28 cellular contexts compared by ENCODE assay signal in genomic region chr20:18590163-18590562, GRCh38. TPM values are rescaled to one million over a fixed set of nuclear protein-coding genes. Genes with fewer than 3 reads are reported as not detected.
DNase-seq lines count a peak whose midpoint lies in the region; ATAC-seq, FAIRE-seq and TF ChIP-seq lines count a peak whose summit lies in the region.
"Had no signal": no experiment of that assay in that cellular context is flagged by ENCODE, and none has a peak within 500 bp of the region (broad histone marks: within the 10 kb centered on the region; RNA-seq: fewer than 3 reads in every experiment).

No MANE protein-coding gene starts in this region.

- no peak overlapping the region for H2BK20ac ChIP-seq in H1 (ENCODE audit: low read length)

- H3K56ac ChIP-seq in H1 (replicated peaks; ENCODE audit: insufficient read length, low read depth, low read length) = no peak overlapping the region

- H2BK15ac ChIP-seq in H1 (ENCODE audit: low read length) = peak overlapping the region; percentile 81; the same call in 1 of the 2 replicates

- H3K9ac ChIP-seq in PC-3 (ENCODE audit: low read length) (no peak overlapping the region), H1 (replicated peaks in 1 of 4; ENCODE audit: extremely low read depth in 1 of 4, low read depth in 3 of 4, low read length in 3 of 4) (no peak overlapping the region)
- H3K9ac ChIP-seq: KMS-11 had no signal

- CTCF ChIA-PET in PC-3 (lab: Charles Lee) = no interaction called here
- CTCF ChIA-PET in H1 (lab: Charles Lee; ENCODE audit: partially characterized antibody) = interaction anchor here (0.8 kb wide), 1 partner anchor 204 kb away, joined by 3 read pairs; no protein-coding TSS in a partner anchor

- POLR2A ChIA-PET in PC-3 (lab: Charles Lee; ENCODE audit: unreplicated experiment) (no interaction called here), H1 (lab: Charles Lee; ENCODE audit: partially characterized antibody) (no interaction called here)

- TF ChIP-seq RAD21 in H1 (IDR thresholded peaks at IDR 0.05 in 1 of 2, conservative IDR thresholded peaks at IDR 0.05 in 1 of 2; ENCODE audit: low read depth in 2 of 2, low read length in 2 of 2) = no peak

- H3K4me1 ChIP-seq in PC-3 (ENCODE audit: insufficient read depth, low read length) (peaks cover 14% of the 10 kb centered on the region; the same call in 1 of the 2 replicates), H1 (replicated peaks in 1 of 4; ENCODE audit: control insufficient read depth in 3 of 4, insufficient read depth in 4 of 4, low read length in 3 of 4) (peaks cover 3 to 7% (median 4%) of the 10 kb centered on the region in 4 experiments; a peak in 5 of 7 replicates)
- H3K4me1 ChIP-seq: BE2C had no signal

- ATAC-seq in PC-3 (no peak), GM18502 (IDR thresholded peaks at IDR 0.05; ENCODE audit: poor library complexity, unreplicated experiment) (no peak)
- no peak for ATAC-seq in stimulated activated memory B cell treated with anti-CD40 and anti-IgM and Interleukin-4, amounts not matched to agents 10 μg/mL and 1 μg/mL and 100 μg/mL, for 72 hours

- H3K4ac ChIP-seq in H1 (replicated peaks; ENCODE audit: insufficient read length, low read depth, low read length) = no peak overlapping the region

- no peak overlapping the region for H3K4me3 ChIP-seq in PC-3 (ENCODE audit: low read length)
- H3K4me3 ChIP-seq in H1 (ENCODE audit: extremely low read depth in 1 of 4, insufficient read depth in 2 of 4, low read depth in 3 of 4, low read length in 4 of 4) = no peak overlapping the region; a peak in 1 of 8 replicates
- H3K4me3 ChIP-seq: lung, right atrium auricular region, upper lobe of left lung had no signal

- no peak overlapping the region for H3K14ac ChIP-seq in H1 (ENCODE audit: insufficient read length)

- no peak for TF ChIP-seq EP300 in H1 (IDR thresholded peaks at IDR 0.05; ENCODE audit: borderline replicate concordance in 1 of 2, low read depth in 2 of 2, low read length in 2 of 2)

- H3K4me3 Mint-ChIP-seq in stimulated activated memory B cell treated with anti-CD40 and anti-IgM and Interleukin-4, amounts not matched to agents 10 μg/mL and 1 μg/mL and 100 μg/mL, for 72 hours = no peak overlapping the region
- H3K4me3 Mint-ChIP-seq in activated T-cell treated with anti-CD3 and anti-CD28 coated beads, Interleukin-2, amount 50 U/mL, for 24 hours = no peak overlapping the region

- WGBS in H1 (ENCODE audit: extremely low coverage in 1 of 2, insufficient coverage in 1 of 2, insufficient read length in 1 of 2, insufficient replicate concordance in 2 of 2, low coverage in 1 of 2, low lambda C conversion rate in 2 of 2, missing lambda C conversion rate in 1 of 2), 2 experiments = 78% methylated on average over 5 of the region's 5 CpGs; no CpG with 5 or more reads in 1 of the 2 experiments

- H3K27me3 ChIP-seq in PC-3 (ENCODE audit: low read length) (no peaks in the 10 kb centered on the region), H1 (replicated peaks in 1 of 4; ENCODE audit: control insufficient read depth in 3 of 4, extremely low read depth in 1 of 4, insufficient read depth in 3 of 4, low read length in 3 of 4) (no peaks in the 10 kb centered on the region)
- H3K27me3 ChIP-seq: BE2C, right atrium auricular region, upper lobe of left lung had no signal

- DNase-seq in NCI-H82 (lab: John Stamatoyannopoulos, UW) (peak; percentile 13), NCI-H82 treated with DMSO at 0.1 percent for 48 hours (lab: John Stamatoyannopoulos, UW; ENCODE audit: unreplicated experiment) (no peak), PC-3 (no peak), H1 (ENCODE audit: low read depth in 1 of 2, low spot score in 2 of 2) (no peak), retina (no peak)
- no peak for DNase-seq in activated T-cell treated with anti-CD3 and anti-CD28 coated beads, Interleukin-2, amount 50 U/mL, for 24 hours
- DNase-seq: activated CD4-positive, alpha-beta memory T cell treated with anti-CD3 and anti-CD28 coated beads, Interleukin-2, amount 10 ng/mL, durations not matched to agents 7 days and 5 days; activated CD4-positive, CD25-positive, alpha-beta regulatory T cell; activated naive CD4-positive, alpha-beta T cell; activated T-cell treated with anti-CD3 and anti-CD28 coated beads for 4 hours; amniotic stem cell; BE2C; cortex of kidney; endodermal cell; MV-4-11; NCI-H1694; NCI-H774; RPMI8226; stimulated activated CD4-positive, alpha-beta T cell treated with anti-CD3 and anti-CD28 coated beads, Interleukin-4, amount 100 ng/mL, for 4 hours; T-helper 9 cell; upper lobe of left lung had no signal

- no peak overlapping the region for H3K23ac ChIP-seq in H1 (ENCODE audit: insufficient read length)

- no peaks in the 10 kb centered on the region for H3F3A ChIP-seq in PC-3 (ENCODE audit: low read length, unreplicated experiment)

- H2BK5ac ChIP-seq in H1 (ENCODE audit: low read depth, low read length) = no peak overlapping the region

- H3K18ac ChIP-seq in H1 (ENCODE audit: extremely low read depth, low read length) = no peak overlapping the region

- H3K4me2 ChIP-seq in PC-3 (ENCODE audit: low read length) (peak overlapping the region; percentile 88; the same call in 1 of the 2 replicates), H1 (ENCODE audit: insufficient read depth in 1 of 2, low read depth in 2 of 2, low read length in 2 of 2) (peak overlapping the region in 1 of 2 experiments; percentile 23; a peak in 1 of 4 replicates)
- H3K4me2 ChIP-seq: KMS-11 had no signal

- H4K5ac ChIP-seq in H1 (ENCODE audit: insufficient read length, low read depth, low read length) = no peak overlapping the region

- H2BK12ac ChIP-seq in H1 (ENCODE audit: low read depth, low read length) = 0 out of 2 replicates have a peak overlapping the region, but pooled peaks have one; percentile 55

- H3K79me1 ChIP-seq in H1 (ENCODE audit: low read depth, low read length) = no peaks in the 10 kb centered on the region; the same call in 1 of the 2 replicates

- peaks cover 3% of the 10 kb centered on the region; the same call in 1 of the 2 replicates for H3K23me2 ChIP-seq in H1 (ENCODE audit: low read depth, low read length)

- H2AFZ ChIP-seq in PC-3 (ENCODE audit: low read length) (no peak overlapping the region), H1 (ENCODE audit: low read length) (no peak overlapping the region)

- no peak overlapping the region for H4K91ac ChIP-seq in H1 (replicated peaks; ENCODE audit: insufficient read length, low read length)

- peaks cover 42% of the 10 kb centered on the region for H3K79me2 ChIP-seq in PC-3 (ENCODE audit: low read length)
- H3K79me2 ChIP-seq in H1 (ENCODE audit: control insufficient read depth in 1 of 2, insufficient read depth in 2 of 2, low read length in 2 of 2) = peaks cover 0 to 32% of the 10 kb centered on the region in 2 experiments; a peak in 2 of 4 replicates

- BruUV-seq in PC-3 (replicated peaks; lab: Mats Ljungman, UMichigan) = no TSS peak

- peaks cover 36% of the 10 kb centered on the region for H3K4me1 Mint-ChIP-seq in stimulated activated memory B cell treated with anti-CD40 and anti-IgM and Interleukin-4, amounts not matched to agents 10 μg/mL and 1 μg/mL and 100 μg/mL, for 72 hours
- H3K4me1 Mint-ChIP-seq in activated T-cell treated with anti-CD3 and anti-CD28 coated beads, Interleukin-2, amount 50 U/mL, for 24 hours (ENCODE audit: low read depth) = peaks cover 30% of the 10 kb centered on the region

- peaks cover 6% of the 10 kb centered on the region for H3K36me3 Mint-ChIP-seq in stimulated activated memory B cell treated with anti-CD40 and anti-IgM and Interleukin-4, amounts not matched to agents 10 μg/mL and 1 μg/mL and 100 μg/mL, for 72 hours
- H3K36me3 Mint-ChIP-seq in activated T-cell treated with anti-CD3 and anti-CD28 coated beads, Interleukin-2, amount 50 U/mL, for 24 hours (ENCODE audit: low read depth) = peaks cover 21% of the 10 kb centered on the region

- H3K36me3 ChIP-seq in PC-3 (ENCODE audit: low read depth, low read length) (no peaks in the 10 kb centered on the region), H1 (ENCODE audit: control insufficient read depth in 2 of 4, insufficient read depth in 4 of 4, low read length in 3 of 4) (no peaks in the 10 kb centered on the region)

- peak overlapping the region; percentile 73 for H3K27ac Mint-ChIP-seq in stimulated activated memory B cell treated with anti-CD40 and anti-IgM and Interleukin-4, amounts not matched to agents 10 μg/mL and 1 μg/mL and 100 μg/mL, for 72 hours
- H3K27ac Mint-ChIP-seq in activated T-cell treated with anti-CD3 and anti-CD28 coated beads, Interleukin-2, amount 50 U/mL, for 24 hours = no peak overlapping the region
- H3K27ac Mint-ChIP-seq: activated CD4-positive, alpha-beta memory T cell treated with anti-CD3 and anti-CD28 coated beads, Interleukin-2, amount 10 ng/mL, durations not matched to agents 7 days and 5 days; endodermal cell had no signal

- intact Hi-C loops in PC-3 (cut with micrococcal nuclease) = no loop called here

- peak overlapping the region; percentile 54 for H2BK120ac ChIP-seq in H1 (replicated peaks; ENCODE audit: low read depth, low read length)

- no peaks in the 10 kb centered on the region for H3K9me2 ChIP-seq in PC-3 (replicated peaks; ENCODE audit: low read length)

- H4K8ac ChIP-seq in H1 (ENCODE audit: extremely low read depth, insufficient read depth, low read length) = no peak overlapping the region

- H3K9me3 ChIP-seq in PC-3 (ENCODE audit: low read length) (no peaks in the 10 kb centered on the region), H1 (ENCODE audit: insufficient read depth in 2 of 2, low read depth in 1 of 2, low read length in 1 of 2) (no peaks in the 10 kb centered on the region)
- H3K9me3 ChIP-seq: BE2C, right atrium auricular region, upper lobe of left lung had no signal

- H3K27me3 Mint-ChIP-seq in stimulated activated memory B cell treated with anti-CD40 and anti-IgM and Interleukin-4, amounts not matched to agents 10 μg/mL and 1 μg/mL and 100 μg/mL, for 72 hours = no peaks in the 10 kb centered on the region
- peaks cover 2% of the 10 kb centered on the region for H3K27me3 Mint-ChIP-seq in activated T-cell treated with anti-CD3 and anti-CD28 coated beads, Interleukin-2, amount 50 U/mL, for 24 hours
- H3K27me3 Mint-ChIP-seq: activated CD4-positive, alpha-beta memory T cell treated with anti-CD3 and anti-CD28 coated beads, Interleukin-2, amount 10 ng/mL, durations not matched to agents 7 days and 5 days had no signal

- H3K9me3 Mint-ChIP-seq in stimulated activated memory B cell treated with anti-CD40 and anti-IgM and Interleukin-4, amounts not matched to agents 10 μg/mL and 1 μg/mL and 100 μg/mL, for 72 hours = no peaks in the 10 kb centered on the region
- H3K9me3 Mint-ChIP-seq in activated T-cell treated with anti-CD3 and anti-CD28 coated beads, Interleukin-2, amount 50 U/mL, for 24 hours = no peaks in the 10 kb centered on the region
- H3K9me3 Mint-ChIP-seq: activated CD4-positive, alpha-beta memory T cell treated with anti-CD3 and anti-CD28 coated beads, Interleukin-2, amount 10 ng/mL, durations not matched to agents 7 days and 5 days; endodermal cell had no signal

- TF ChIP-seq POLR2A in H1 (IDR thresholded peaks at IDR 0.05; ENCODE audit: control extremely low read depth in 1 of 2, low read depth in 2 of 2, low read length in 2 of 2) = no peak

- H3K27ac ChIP-seq in PC-3 (ENCODE audit: low read length) (no peak overlapping the region), H1 (ENCODE audit: low read depth, low read length) (no peak overlapping the region)
- H3K27ac ChIP-seq: KMS-11, right atrium auricular region, upper lobe of left lung had no signal

- no peak overlapping the region for H2AK5ac ChIP-seq in H1 (ENCODE audit: low read depth, low read length)

- no peak for FAIRE-seq in H1 (lab: Jason Lieb, UNC)
- FAIRE-seq: bronchial epithelial cell, keratinocyte had no signal

- 0 out of 2 replicates have a peak, but pooled peaks cover 3% of the 10 kb centered on the region for H4K20me1 ChIP-seq in PC-3 (ENCODE audit: low read length)
- H4K20me1 ChIP-seq in H1 (replicated peaks in 1 of 2; ENCODE audit: control insufficient read depth in 1 of 2, insufficient read depth in 2 of 2, low read length in 2 of 2) = peaks cover 0 to 2% of the 10 kb centered on the region in 2 experiments

- no peak for TF ChIP-seq CTCF in PC-3 (conservative IDR thresholded peaks at IDR 0.05; ENCODE audit: low read depth, low read length)
- TF ChIP-seq CTCF in H1 (IDR thresholded peaks at IDR 0.05; ENCODE audit: control extremely low read depth in 1 of 3, insufficient read depth in 1 of 3, low read depth in 1 of 3, low read length in 3 of 3) = no peak

RNA-seq across cellular contexts. Expression of gene DTD1, which starts 2.3 kb away (rescaled TPM):
- 101 and 124 TPM in 2 replicates for total RNA-seq in PC-3 (2014; rRNA removed)
- total RNA-seq in H1 (2021; fragmentation: NEBNext Ultra II Directional; extraction: Animal tissue kit (Norgen Biotek cat#: 25700)) = 66.6 and 72.1 TPM in 2 replicates
- polyA plus RNA-seq in H1 (2011; rRNA removed) = 49.7 and 57.4 TPM in 2 replicates
- polyA plus RNA-seq in H1 (2011; cell fraction: cytosol; rRNA removed) = 80.0 TPM
- 33.4 TPM for polyA plus RNA-seq in H1 (2011; cell fraction: nucleus; rRNA removed)
- polyA plus RNA-seq in H1 (2012, experiment 1 of 2) = 77.2 to 88.5 TPM (median 79.3 TPM) in 4 replicates
- polyA plus RNA-seq in H1 (2012, experiment 2 of 2) = 47.0 TPM
- polyA plus RNA-seq in H1 (2013, experiment 1 of 2) = 61.8 TPM
- polyA plus RNA-seq in H1 (2013, experiment 2 of 2) = 65.6 TPM
- polyA minus RNA-seq in H1 (2011; rRNA and poly(A)+ RNA removed) = 24.6 and 31.0 TPM in 2 replicates
- polyA minus RNA-seq in H1 (2011; cell fraction: cytosol; rRNA and poly(A)+ RNA removed) = 20.8 TPM
- 25.4 TPM for polyA minus RNA-seq in H1 (2011; cell fraction: nucleus; rRNA and poly(A)+ RNA removed)

RNA-seq across cellular contexts. Expression of gene SMIM26, which starts 22.9 kb away (rescaled TPM):
- total RNA-seq in PC-3 (2014; rRNA removed) = 76.7 and 83.6 TPM in 2 replicates
- total RNA-seq in H1 (2021; fragmentation: NEBNext Ultra II Directional; extraction: Animal tissue kit (Norgen Biotek cat#: 25700)) = 69.8 and 73.0 TPM in 2 replicates
- 73.0 and 95.0 TPM in 2 replicates for polyA plus RNA-seq in H1 (2011; rRNA removed)
- polyA plus RNA-seq in H1 (2011; cell fraction: cytosol; rRNA removed) = 113 TPM
- polyA plus RNA-seq in H1 (2011; cell fraction: nucleus; rRNA removed) = 36.4 TPM
- polyA plus RNA-seq in H1 (2012, experiment 1 of 2) = 75.3 to 120 TPM (median 88.6 TPM) in 4 replicates
- 266 TPM for polyA plus RNA-seq in H1 (2012, experiment 2 of 2)
- 165 TPM for polyA plus RNA-seq in H1 (2013, experiment 1 of 2)
- polyA plus RNA-seq in H1 (2013, experiment 2 of 2) = 188 TPM
- polyA minus RNA-seq in H1 (2011; rRNA and poly(A)+ RNA removed) = 27.4 and 39.1 TPM in 2 replicates
- polyA minus RNA-seq in H1 (2011; cell fraction: cytosol; rRNA and poly(A)+ RNA removed) = 21.1 TPM
- polyA minus RNA-seq in H1 (2011; cell fraction: nucleus; rRNA and poly(A)+ RNA removed) = 55.8 TPM
